30 cellular contexts compared by ENCODE assay signal in the genomic region with DNA sequence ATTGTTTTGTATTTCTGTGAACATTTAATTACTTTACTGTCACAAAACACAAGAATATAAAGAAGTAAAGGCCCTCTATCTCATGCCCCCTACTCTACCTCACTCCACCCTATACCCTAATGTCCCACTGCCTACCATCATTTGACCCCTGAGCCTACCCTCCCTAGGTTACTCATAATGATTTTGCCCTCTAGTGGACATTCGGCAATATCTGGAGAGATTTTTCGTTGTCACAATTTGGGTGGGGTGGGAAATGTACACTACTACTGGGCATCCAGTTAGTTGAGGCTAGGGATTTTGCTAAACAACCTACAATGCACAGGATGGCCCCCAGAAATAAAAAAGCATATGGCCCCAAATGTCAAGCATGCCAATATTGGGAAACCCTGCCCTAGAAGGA. TPM values are rescaled to one million over a fixed set of nuclear protein-coding genes. Genes with fewer than 3 reads are reported as not detected.
DNase-seq lines count a peak whose midpoint lies in the region; ATAC-seq and TF ChIP-seq lines count a peak whose summit lies in the region.
"Had no signal": no experiment of that assay in that cellular context is flagged by ENCODE, and none has a peak within 500 bp of the region (broad histone marks: within the 10 kb centered on the region; RNA-seq: fewer than 3 reads in every experiment).

No MANE protein-coding gene starts in this region.

- H4K20me1 ChIP-seq in Loucy (ENCODE audit: insufficient read depth, low read length, poor library complexity, severe bottlenecking) (no peaks in the 10 kb centered on the region), osteoblast (ENCODE audit: insufficient read depth, low read length) (no peaks in the 10 kb centered on the region)

- H3K27me3 ChIP-seq in Loucy (ENCODE audit: insufficient read depth, low read length, poor library complexity, severe bottlenecking): no peaks in the 10 kb centered on the region
- H3K27me3 ChIP-seq in osteoblast (ENCODE audit: insufficient read depth, low read length): peaks cover 9% of the 10 kb centered on the region
- H3K27me3 ChIP-seq: BE2C, esophagus squamous epithelium, pancreas, upper lobe of right lung had no signal

- H3K36me3 ChIP-seq in Loucy (ENCODE audit: insufficient read depth, low read length): no peaks in the 10 kb centered on the region
- H3K36me3 ChIP-seq in osteoblast (ENCODE audit: insufficient read depth, low read length): no peaks in the 10 kb centered on the region
- H3K36me3 ChIP-seq: BE2C, esophagus squamous epithelium, pancreas, upper lobe of right lung had no signal

- TF ChIP-seq CTCF in Loucy (conservative IDR thresholded peaks at IDR 0.05; ENCODE audit: low read length) (peak; percentile 30), choroid plexus epithelial cell (conservative IDR thresholded peaks at IDR 0.05; ENCODE audit: low read depth, low read length) (peak; percentile 15), osteoblast (IDR thresholded peaks at IDR 0.05; ENCODE audit: extremely low read depth, low read depth, low read length) (peak; percentile 33)

- H3K9ac ChIP-seq in Loucy (ENCODE audit: low read depth, low read length, poor library complexity, severe bottlenecking): no peak overlapping the region

- H3K4me1 ChIP-seq in Loucy (ENCODE audit: insufficient read depth, low read length, poor library complexity, severe bottlenecking): no peaks in the 10 kb centered on the region
- H3K4me1 ChIP-seq in osteoblast (ENCODE audit: insufficient read depth, low read length): no peaks in the 10 kb centered on the region
- H3K4me1 ChIP-seq: BE2C, esophagus squamous epithelium, pancreas, upper lobe of right lung had no signal

- H2AFZ ChIP-seq in Loucy (ENCODE audit: low read length) (no peak overlapping the region), osteoblast (ENCODE audit: low read length) (no peak overlapping the region)

- ATAC-seq in GM18868 (IDR thresholded peaks at IDR 0.05; ENCODE audit: unreplicated experiment): no peak
- ATAC-seq: activated naive CD4-positive, alpha-beta T cell treated with anti-CD3 and anti-CD28 coated beads, Interleukin-2, amount 50 U/mL, for 72 hours; left colon; naive thymus-derived CD4-positive, alpha-beta T cell; pancreas; sciatic nerve; T-helper 17 cell; upper lobe of right lung had no signal

- H3K4me2 ChIP-seq in Loucy (ENCODE audit: low read depth, low read length, poor library complexity, severe bottlenecking): no peak overlapping the region
- no peak overlapping the region for H3K4me2 ChIP-seq in osteoblast (ENCODE audit: insufficient read depth, low read length)

- no peaks in the 10 kb centered on the region for H3F3A ChIP-seq in Loucy (ENCODE audit: low read depth)

- H3K9me2 ChIP-seq in Loucy (replicated peaks; ENCODE audit: low read depth, low read length): no peaks in the 10 kb centered on the region

- DNase-seq in DMS53 (lab: John Stamatoyannopoulos, UW) (peak; percentile 4), DMS53 treated with DMSO at 0.1 percent for 48 hours (lab: John Stamatoyannopoulos, UW; ENCODE audit: unreplicated experiment) (no peak), choroid plexus epithelial cell (ENCODE audit: low read depth) (no peak), osteoblast (ENCODE audit: insufficient read length, low spot score, missing footprints) (no peak), SW 1271 (lab: John Stamatoyannopoulos, UW) (no peak), cerebellar nuclear complex (lab: John Stamatoyannopoulos, UW) (no peak)
- DNase-seq: activated CD4-positive, alpha-beta T cell treated with anti-CD3 and anti-CD28 coated beads, Interleukin-2, amount 10 ng/mL, durations not matched to agents 24 days and 14 days; aorta; BE2C; COR-L47; effector CD8-positive, alpha-beta T cell; esophagus squamous epithelium; Karpas-422; left colon; naive thymus-derived CD4-positive, alpha-beta T cell; NCI-H1092; NCI-H2029; NCI-H774; pancreas; stimulated activated CD4-positive, alpha-beta T cell treated with anti-CD3 and anti-CD28 coated beads, Interleukin-15, amount 100 ng/mL, for 24 hours; stimulated activated CD8-positive, alpha-beta memory T cell treated with anti-CD3 and anti-CD28 coated beads, Interleukin-4, amount 100 ng/mL, for 48 hours; T-helper 17 cell; upper lobe of right lung had no signal

- H3K9me3 ChIP-seq in Loucy (ENCODE audit: insufficient read depth, low read depth, low read length) (no peaks in the 10 kb centered on the region), osteoblast (ENCODE audit: low read depth, low read length) (no peaks in the 10 kb centered on the region)
- H3K9me3 ChIP-seq: BE2C, esophagus squamous epithelium, pancreas, upper lobe of right lung had no signal

- H3K27ac ChIP-seq in osteoblast (ENCODE audit: low read depth, low read length): no peak overlapping the region
- H3K27ac ChIP-seq: esophagus squamous epithelium, pancreas, upper lobe of right lung had no signal

- H3K4me3 ChIP-seq in Loucy (ENCODE audit: low read length, poor library complexity, severe bottlenecking) (no peak overlapping the region), choroid plexus epithelial cell (ENCODE audit: low read depth, low read length) (no peak overlapping the region), osteoblast (ENCODE audit: insufficient read depth, low read length) (no peak overlapping the region)
- H3K4me3 ChIP-seq: esophagus squamous epithelium, pancreas, upper lobe of right lung had no signal

- H3K79me2 ChIP-seq in Loucy (ENCODE audit: insufficient read depth, low read length): no peaks in the 10 kb centered on the region
- no peaks in the 10 kb centered on the region for H3K79me2 ChIP-seq in osteoblast (ENCODE audit: insufficient read depth, low read length)

RNA-seq across cellular contexts. Expression of a gene that starts 10.2 kb away (rescaled TPM):
- not detected in 2 replicates for total RNA-seq in osteoblast
- total RNA-seq: A172; activated CD4-positive, alpha-beta T cell treated with anti-CD3 and anti-CD28 coated beads, Interleukin-2, amount 10 ng/mL, durations not matched to agents 24 days and 14 days; activated naive CD4-positive, alpha-beta T cell treated with anti-CD3 and anti-CD28 coated beads, Interleukin-2, amount 50 U/mL, for 72 hours; activated T-helper 1 cell treated with anti-CD3 and anti-CD28 coated beads, Interleukin-12 subunit alpha, Interleukin-12 subunit beta, Interleukin-2, Interleukin-4 antibody, amounts not matched to agents 30 ng/mL and 10 ng/mL and 1 ng/mL, durations not matched to agents 14 hours and 24 hours and 36 hours; aorta; esophagus squamous epithelium; left colon; mesenteric fat pad; naive thymus-derived CD4-positive, alpha-beta T cell; pancreas; sciatic nerve; T-helper 17 cell; upper lobe of right lung had no signal
